15 cellular contexts compared by ENCODE assay signal in genomic region chr19:28313633-28314032, GRCh38.
DNase-seq lines count a peak whose midpoint lies in the region; ATAC-seq and TF ChIP-seq lines count a peak whose summit lies in the region.
"Had no signal": no experiment of that assay in that cellular context is flagged by ENCODE, and none has a peak within 500 bp of the region (broad histone marks: within the 10 kb centered on the region; RNA-seq: fewer than 3 reads in every experiment).

No MANE protein-coding gene starts in this region.

- H3K4me3 ChIP-seq in A673 (ENCODE audit: low read depth, low read length, poor library complexity, severe bottlenecking) = no peak overlapping the region
- H3K4me3 ChIP-seq in IMR-90 (ENCODE audit: insufficient read depth, low read depth, low read length) = no peak overlapping the region
- H3K4me3 ChIP-seq: upper lobe of left lung had no signal

- H4K8ac ChIP-seq in IMR-90 (ENCODE audit: low read depth in 2 of 2, low read length in 2 of 2) = no peak overlapping the region

- H2BK5ac ChIP-seq in IMR-90 (ENCODE audit: low read depth, low read length, poor library complexity, severe bottlenecking) = no peak overlapping the region

- TF ChIP-seq POLR2A in IMR-90 (IDR thresholded peaks at IDR 0.05; ENCODE audit: low read depth, low read length) = no peak

- H2AK9ac ChIP-seq in IMR-90 (replicated peaks; ENCODE audit: low read depth, low read length, poor library complexity) = no peak overlapping the region

- H3K4me1 ChIP-seq in A673 (ENCODE audit: insufficient read depth, low read length, poor library complexity, severe bottlenecking) (peaks cover 5% of the 10 kb centered on the region), IMR-90 (ENCODE audit: control insufficient read depth, insufficient read depth, low read length) (no peaks in the 10 kb centered on the region)
- H3K4me1 ChIP-seq: upper lobe of left lung had no signal

- H2AFZ ChIP-seq in IMR-90 (replicated peaks; ENCODE audit: low read length, poor library complexity) = no peak overlapping the region

- in situ Hi-C loops in IMR-90 (cut with MboI; ENCODE audit: low sequenced_read_pairs) = no loop called here

- no peak overlapping the region for H2BK120ac ChIP-seq in IMR-90 (ENCODE audit: low read depth, low read length)

- H3K23ac ChIP-seq in IMR-90 (ENCODE audit: low read depth, low read length) = no peak overlapping the region

- H3K36me3 ChIP-seq in A673 (ENCODE audit: insufficient read depth, low read length, poor library complexity, severe bottlenecking) = no peaks in the 10 kb centered on the region
- no peaks in the 10 kb centered on the region for H3K36me3 ChIP-seq in IMR-90 (ENCODE audit: control insufficient read depth, insufficient read depth, low read length)
- H3K36me3 ChIP-seq: upper lobe of left lung had no signal

- peak; percentile 85 for DNase-seq in A673 (ENCODE audit: low spot score)
- peak; percentile 17 for DNase-seq in IMR-90
- peak; percentile 70 for DNase-seq in dermis blood vessel endothelial cell
- peak; percentile 92 for DNase-seq in kidney tubule cell (ENCODE audit: low spot score)
- no peak for DNase-seq in NCI-H2029 treated with DMSO at 0.1 percent for 48 hours (lab: John Stamatoyannopoulos, UW)
- DNase-seq: activated CD4-positive, alpha-beta T cell treated with anti-CD3 and anti-CD28 coated beads for 48 hours; central memory CD4-positive, alpha-beta T cell; NCI-H2081; stimulated activated CD4-positive, alpha-beta T cell treated with anti-CD3 and anti-CD28 coated beads, Interleukin-12 subunit alpha, Interleukin-12 subunit beta, amount 100 ng/mL, for 4 hours; upper lobe of left lung had no signal

- no peak overlapping the region for H3K9ac ChIP-seq in IMR-90 (ENCODE audit: low read depth, low read length)

- no peak overlapping the region for H3K18ac ChIP-seq in IMR-90 (ENCODE audit: low read depth, low read length)

- no peak overlapping the region for H3K27ac ChIP-seq in A673 (ENCODE audit: low read depth, low read length, poor library complexity, severe bottlenecking)
- no peak overlapping the region for H3K27ac ChIP-seq in IMR-90 (ENCODE audit: insufficient read depth, low read length)
- H3K27ac ChIP-seq: upper lobe of left lung had no signal

- H4K20me1 ChIP-seq in IMR-90 (ENCODE audit: insufficient read depth, low read length) = no peaks in the 10 kb centered on the region

- no peaks in the 10 kb centered on the region for H3K9me1 ChIP-seq in IMR-90 (ENCODE audit: insufficient read depth, low read length)

- H3K56ac ChIP-seq in IMR-90 (ENCODE audit: extremely low read depth, insufficient read depth, low read length) = no peak overlapping the region

- H3K9me3 ChIP-seq in A673 (ENCODE audit: low read depth, low read length, poor library complexity, severe bottlenecking) (peaks cover 11% of the 10 kb centered on the region), IMR-90 (ENCODE audit: control insufficient read depth, insufficient read depth, low read length) (peaks cover 31% of the 10 kb centered on the region)
- H3K9me3 ChIP-seq: upper lobe of left lung had no signal

- intact Hi-C loops in A673 (cut with micrococcal nuclease; ENCODE audit: unreplicated experiment) (no loop called here), IMR-90 (cut with micrococcal nuclease) (no loop called here)

- H2BK20ac ChIP-seq in IMR-90 (ENCODE audit: low read depth, low read length) = no peak overlapping the region

- H4K91ac ChIP-seq in IMR-90 (ENCODE audit: insufficient read depth, low read depth, low read length) = no peak overlapping the region

- no peak overlapping the region for H4K5ac ChIP-seq in IMR-90 (ENCODE audit: low read depth, low read length)

- CTCF ChIA-PET in A673 (lab: Charles Lee) = no interaction called here
- CTCF ChIA-PET in IMR-90 (lab: Yijun Ruan, JAX) = no interaction called here

- H3K4ac ChIP-seq in IMR-90 (ENCODE audit: low read depth, low read length) = no peak overlapping the region

- no peak for TF ChIP-seq CTCF in A673 (conservative IDR thresholded peaks at IDR 0.05; ENCODE audit: low read depth, low read length)
- TF ChIP-seq CTCF in IMR-90 (conservative IDR thresholded peaks at IDR 0.05; ENCODE audit: low read depth, low read length) = no peak

- H3K4me2 ChIP-seq in IMR-90 (ENCODE audit: low read depth, low read length) = no peak overlapping the region

- no peaks in the 10 kb centered on the region for H3K79me1 ChIP-seq in IMR-90 (ENCODE audit: low read depth in 1 of 2, low read length in 2 of 2)

- H2AK5ac ChIP-seq in IMR-90 (ENCODE audit: low read depth, low read length) = no peak overlapping the region

- POLR2A ChIA-PET in A673 (lab: Charles Lee; ENCODE audit: low non-redundant PET) = no interaction called here
- POLR2A ChIA-PET in IMR-90 (lab: Charles Lee; ENCODE audit: unreplicated experiment) = no interaction called here

- H3K27me3 ChIP-seq in A673 (replicated peaks; ENCODE audit: insufficient read depth, low read depth, low read length, poor library complexity) = no peaks in the 10 kb centered on the region
- no peaks in the 10 kb centered on the region for H3K27me3 ChIP-seq in IMR-90 (ENCODE audit: control insufficient read depth, insufficient read depth, low read length)
- H3K27me3 ChIP-seq: upper lobe of left lung had no signal

- dilution Hi-C loops in IMR-90 (cut with HindIII; ENCODE audit: low sequenced_read_pairs, unreplicated experiment) = no loop called here

- H3K14ac ChIP-seq in IMR-90 (replicated peaks; ENCODE audit: low read depth, low read length) = no peak overlapping the region

- no peak for ATAC-seq in IMR-90 (ENCODE audit: low read depth)
- ATAC-seq in GM21515 (IDR thresholded peaks at IDR 0.05; ENCODE audit: unreplicated experiment) = no peak
- ATAC-seq in HG02610 (IDR thresholded peaks at IDR 0.05; ENCODE audit: unreplicated experiment) = no peak
- ATAC-seq in HG03460 (IDR thresholded peaks at IDR 0.05; ENCODE audit: unreplicated experiment) = no peak
- ATAC-seq: activated T-helper 17 cell treated with anti-CD3 and anti-CD28 coated beads, Interleukin-2, amount 50 U/mL, for 72 hours; natural killer cell treated with Interleukin-12 subunit alpha and Interleukin-12 subunit beta and Interleukin-15 and Interleukin-18, amount 100 ng/mL, for 72 hours had no signal

- 3% methylated on average over 5 of the region's 10 CpGs; no CpG with 5 or more reads in 1 of the 2 experiments for WGBS in IMR-90 (ENCODE audit: extremely low coverage in 2 of 2, insufficient read length in 1 of 2), 2 experiments

- BruUV-seq in A673 (replicated peaks; lab: Mats Ljungman, UMichigan) (no TSS peak), IMR-90 (replicated peaks; lab: Mats Ljungman, UMichigan) (no TSS peak)

- no peak overlapping the region for H2BK15ac ChIP-seq in IMR-90 (ENCODE audit: low read depth, low read length)

- TF ChIP-seq RAD21 in IMR-90 (IDR thresholded peaks at IDR 0.05; ENCODE audit: low read length) = no peak

TF ChIP-seq in IMR-90, 13 proteins besides CTCF, POLR2A, EP300 and RAD21:
- TF ChIP-seq, protein P1, sequence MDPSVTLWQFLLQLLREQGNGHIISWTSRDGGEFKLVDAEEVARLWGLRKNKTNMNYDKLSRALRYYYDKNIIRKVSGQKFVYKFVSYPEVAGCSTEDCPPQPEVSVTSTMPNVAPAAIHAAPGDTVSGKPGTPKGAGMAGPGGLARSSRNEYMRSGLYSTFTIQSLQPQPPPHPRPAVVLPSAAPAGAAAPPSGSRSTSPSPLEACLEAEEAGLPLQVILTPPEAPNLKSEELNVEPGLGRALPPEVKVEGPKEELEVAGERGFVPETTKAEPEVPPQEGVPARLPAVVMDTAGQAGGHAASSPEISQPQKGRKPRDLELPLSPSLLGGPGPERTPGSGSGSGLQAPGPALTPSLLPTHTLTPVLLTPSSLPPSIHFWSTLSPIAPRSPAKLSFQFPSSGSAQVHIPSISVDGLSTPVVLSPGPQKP (IDR thresholded peaks at IDR 0.05; ENCODE audit: borderline replicate concordance, low read depth, low read length) = no peak
- TF ChIP-seq FOS (IDR thresholded peaks at IDR 0.05; ENCODE audit: low read depth, low read length) (no peak), NFE2L2 (IDR thresholded peaks at IDR 0.05; ENCODE audit: low read depth, low read length) (no peak), MAFK (IDR thresholded peaks at IDR 0.05; ENCODE audit: low read depth, low read length) (no peak), RFX5 (IDR thresholded peaks at IDR 0.05; ENCODE audit: low read depth, low read length) (no peak), CEBPB (IDR thresholded peaks at IDR 0.05; ENCODE audit: low read depth, low read length) (no peak), SMC3 (IDR thresholded peaks at IDR 0.05; ENCODE audit: low read depth, low read length) (no peak), BHLHE40 (IDR thresholded peaks at IDR 0.05; ENCODE audit: low read depth, low read length) (no peak), MXI1 (IDR thresholded peaks at IDR 0.05; ENCODE audit: borderline replicate concordance, low read depth, low read length) (no peak), MAZ (IDR thresholded peaks at IDR 0.05; ENCODE audit: borderline replicate concordance, low read depth, low read length) (no peak), RCOR1 (IDR thresholded peaks at IDR 0.05; ENCODE audit: insufficient replicate concordance, low read length) (no peak), CHD1 (IDR thresholded peaks at IDR 0.05; ENCODE audit: low read depth, low read length) (no peak)
- TF ChIP-seq, protein P2, sequence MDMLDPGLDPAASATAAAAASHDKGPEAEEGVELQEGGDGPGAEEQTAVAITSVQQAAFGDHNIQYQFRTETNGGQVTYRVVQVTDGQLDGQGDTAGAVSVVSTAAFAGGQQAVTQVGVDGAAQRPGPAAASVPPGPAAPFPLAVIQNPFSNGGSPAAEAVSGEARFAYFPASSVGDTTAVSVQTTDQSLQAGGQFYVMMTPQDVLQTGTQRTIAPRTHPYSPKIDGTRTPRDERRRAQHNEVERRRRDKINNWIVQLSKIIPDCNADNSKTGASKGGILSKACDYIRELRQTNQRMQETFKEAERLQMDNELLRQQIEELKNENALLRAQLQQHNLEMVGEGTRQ (IDR thresholded peaks at IDR 0.05; ENCODE audit: low read depth, low read length) = no peak
